Comparison of ENCODE assay signal across 8 cellular contexts in genomic region chr1:2194319-2194897, GRCh38. TPM values are rescaled to one million over a fixed set of nuclear protein-coding genes. Genes with fewer than 3 reads are reported as not detected.
DNase-seq lines count a peak whose midpoint lies in the region; ATAC-seq and TF ChIP-seq lines count a peak whose summit lies in the region.

A gene with protein sequence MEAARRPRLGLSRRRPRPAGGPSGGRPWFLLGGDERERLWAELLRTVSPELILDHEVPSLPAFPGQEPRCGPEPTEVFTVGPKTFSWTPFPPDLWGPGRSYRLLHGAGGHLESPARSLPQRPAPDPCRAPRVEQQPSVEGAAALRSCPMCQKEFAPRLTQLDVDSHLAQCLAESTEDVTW (minus strand): TSS chr1:2194772. CDS start chr1:2194749, 23 bp downstream.

- H3K9me2 ChIP-seq in SU-DHL-6 (replicated peaks; ENCODE audit: insufficient read depth, low read length), result no peaks in the 10 kb centered on the region

- no CpG with 5 or more reads among the region's 63 CpGs for WGBS in smooth muscle cell (ENCODE audit: low lambda C conversion rate)

- intact Hi-C loops in MCF 10A (cut with micrococcal nuclease), result loop anchor here (10.0 kb wide), 1 partner anchor 100 kb away; no protein-coding TSS in a partner anchor

- peaks cover 12% of the 10 kb centered on the region for H3K4me1 Mint-ChIP-seq in MCF 10A (ENCODE audit: insufficient read depth, unreplicated experiment)

- H3K4me1 ChIP-seq in DND-41 (ENCODE audit: insufficient read depth, low read length) (peaks cover 34% of the 10 kb centered on the region), smooth muscle cell (ENCODE audit: low read depth) (peaks cover 30% of the 10 kb centered on the region)

- BruUV-seq in MCF 10A (replicated peaks; lab: Mats Ljungman, UMichigan), result no TSS peak

- no peak for TF ChIP-seq CTCF in DND-41 (IDR thresholded peaks at IDR 0.05; ENCODE audit: borderline replicate concordance, extremely low read depth, low read length, poor library complexity, severe bottlenecking)
- TF ChIP-seq CTCF in SU-DHL-6 (IDR thresholded peaks at IDR 0.05; ENCODE audit: insufficient read depth, low read length, poor library complexity, severe bottlenecking), result no peak
- no peak for TF ChIP-seq CTCF in MCF 10A (IDR thresholded peaks at IDR 0.05; ENCODE audit: unreplicated experiment)
- TF ChIP-seq CTCF in smooth muscle cell (IDR thresholded peaks at IDR 0.05; ENCODE audit: borderline replicate concordance, insufficient read depth, poor library complexity, severe bottlenecking), result no peak

- POLR2A ChIA-PET in MCF 10A (lab: Yijun Ruan, JAX), result interaction anchor here (0.6 to 3.1 kb wide), 11 partner anchors 9 to 1523 kb away, joined by 3 to 18 read pairs (median 7); partner anchors contain the start of genes MORN1 and RER1

- no peaks in the 10 kb centered on the region for H3K27me3 Mint-ChIP-seq in MCF 10A (ENCODE audit: insufficient read depth, unreplicated experiment)

- H3K36me3 Mint-ChIP-seq in MCF 10A (ENCODE audit: insufficient read depth, unreplicated experiment), result no peaks in the 10 kb centered on the region

- H3K4me2 ChIP-seq in DND-41 (ENCODE audit: insufficient read depth, low read length) (peak within 1 kb of the TSS; percentile 70), SU-DHL-6 (ENCODE audit: low read depth, low read length, poor library complexity, severe bottlenecking) (peak within 1 kb of the TSS; percentile 89), smooth muscle cell (peak within 1 kb of the TSS; percentile 99)

- H3F3A ChIP-seq in SU-DHL-6 (ENCODE audit: insufficient read depth) (no peaks in the 10 kb centered on the region), smooth muscle cell (ENCODE audit: low read depth) (peaks cover 29% of the 10 kb centered on the region)

- H3K9me3 Mint-ChIP-seq in MCF 10A (ENCODE audit: unreplicated experiment), result no peaks in the 10 kb centered on the region

- H3K9ac ChIP-seq in DND-41 (ENCODE audit: low read depth, low read length) (peak within 1 kb of the TSS; percentile 66), SU-DHL-6 (ENCODE audit: low read length) (peak within 1 kb of the TSS; percentile 62), smooth muscle cell (ENCODE audit: low read depth) (peak within 1 kb of the TSS; percentile 73)

- DNase-seq in DND-41 (peak; percentile 84), MCF 10A (ENCODE audit: unreplicated experiment) (peak; percentile 66), iPS-NIHi11 (ENCODE audit: low spot score) (peak; percentile 89), smooth muscle cell (lab: John Stamatoyannopoulos, UW; ENCODE audit: unreplicated experiment) (peak; percentile 94), NCI-H526 treated with DMSO at 0.1 percent for 48 hours (lab: John Stamatoyannopoulos, UW) (no peak)

- H3K36me3 ChIP-seq in DND-41 (ENCODE audit: insufficient read depth, low read length), result peaks cover 25% of the 10 kb centered on the region
- H3K36me3 ChIP-seq in SU-DHL-6 (ENCODE audit: low read length), result no peaks in the 10 kb centered on the region
- no peaks in the 10 kb centered on the region for H3K36me3 ChIP-seq in smooth muscle cell (ENCODE audit: low read depth)

- peak within 1 kb of the TSS; percentile 92 for H3K27ac ChIP-seq in DND-41 (ENCODE audit: low read length)
- H3K27ac ChIP-seq in SU-DHL-6 (ENCODE audit: low read depth, low read length), result peak within 1 kb of the TSS; percentile 54
- peak within 1 kb of the TSS; percentile 88 for H3K27ac ChIP-seq in smooth muscle cell (ENCODE audit: low read depth)

- CTCF ChIA-PET in MCF 10A (lab: Yijun Ruan, JAX), result interaction anchor here (0.6 to 4.3 kb wide), 37 partner anchors 9 to 1229 kb away, joined by 3 to 116 read pairs (median 4); partner anchors contain the start of gene SKI

- H3K9me3 ChIP-seq in DND-41 (ENCODE audit: insufficient read depth, low read length, severe bottlenecking), result no peaks in the 10 kb centered on the region
- H3K9me3 ChIP-seq in SU-DHL-6 (ENCODE audit: insufficient read depth, low read length), result no peaks in the 10 kb centered on the region
- no peaks in the 10 kb centered on the region for H3K9me3 ChIP-seq in smooth muscle cell (replicated peaks; ENCODE audit: low read depth)

- peak within 1 kb of the TSS; percentile 71 for H3K4me3 Mint-ChIP-seq in MCF 10A (ENCODE audit: unreplicated experiment)

- no peak within 1 kb of the TSS for H3K27ac Mint-ChIP-seq in MCF 10A (ENCODE audit: low read depth, unreplicated experiment)

- H4K20me1 ChIP-seq in DND-41 (ENCODE audit: insufficient read depth, low read length) (peaks cover 7% of the 10 kb centered on the region), SU-DHL-6 (ENCODE audit: low read depth, low read length) (no peaks in the 10 kb centered on the region), smooth muscle cell (ENCODE audit: low read depth) (no peaks in the 10 kb centered on the region)

- H3K4me3 ChIP-seq in DND-41 (ENCODE audit: low read depth in 1 of 2, low read length in 2 of 2) (peak within 1 kb of the TSS; percentile 33 to 65; a peak in 3 of 4 replicates), SU-DHL-6 (ENCODE audit: insufficient read depth, low read length, poor library complexity, severe bottlenecking) (peak within 1 kb of the TSS; percentile 72), smooth muscle cell (peak within 1 kb of the TSS; percentile 89)

- H2AFZ ChIP-seq in DND-41 (ENCODE audit: low read depth, low read length), result peak within 1 kb of the TSS; percentile 89
- H2AFZ ChIP-seq in SU-DHL-6 (ENCODE audit: low read depth, low read length, severe bottlenecking), result peak within 1 kb of the TSS; percentile 98
- H2AFZ ChIP-seq in smooth muscle cell (ENCODE audit: low read depth), result peak within 1 kb of the TSS; percentile 83

- H3K79me2 ChIP-seq in DND-41 (ENCODE audit: insufficient read depth, low read length), result peaks cover 30% of the 10 kb centered on the region
- H3K79me2 ChIP-seq in SU-DHL-6 (ENCODE audit: insufficient read depth, low read length), result no peaks in the 10 kb centered on the region
- H3K79me2 ChIP-seq in smooth muscle cell (ENCODE audit: low read depth), result peaks cover 30% of the 10 kb centered on the region

- peak; percentile 75 for ATAC-seq in DND-41 (ENCODE audit: insufficient read depth, low read depth)
- peak; percentile 33 for ATAC-seq in GM19467 (IDR thresholded peaks at IDR 0.05; ENCODE audit: unreplicated experiment)
- peak; percentile 49 for ATAC-seq in HG03571 (IDR thresholded peaks at IDR 0.05; ENCODE audit: unreplicated experiment)

- H3K27me3 ChIP-seq in DND-41 (ENCODE audit: insufficient read depth, low read length, poor library complexity) (no peaks in the 10 kb centered on the region), SU-DHL-6 (ENCODE audit: low read length) (no peaks in the 10 kb centered on the region), smooth muscle cell (ENCODE audit: low read depth) (no peaks in the 10 kb centered on the region)

RNA-seq across cellular contexts. Expression of the gene that starts here (rescaled TPM):
- 75.9 and 88.8 TPM in 2 replicates for total RNA-seq in MCF 10A (2022)
- total RNA-seq in smooth muscle cell, result 33.1 and 39.8 TPM in 2 replicates
- polyA plus RNA-seq in smooth muscle cell, result 152 and 162 TPM in 2 replicates
